7 cellular contexts compared by ENCODE assay signal in the genomic region with DNA sequence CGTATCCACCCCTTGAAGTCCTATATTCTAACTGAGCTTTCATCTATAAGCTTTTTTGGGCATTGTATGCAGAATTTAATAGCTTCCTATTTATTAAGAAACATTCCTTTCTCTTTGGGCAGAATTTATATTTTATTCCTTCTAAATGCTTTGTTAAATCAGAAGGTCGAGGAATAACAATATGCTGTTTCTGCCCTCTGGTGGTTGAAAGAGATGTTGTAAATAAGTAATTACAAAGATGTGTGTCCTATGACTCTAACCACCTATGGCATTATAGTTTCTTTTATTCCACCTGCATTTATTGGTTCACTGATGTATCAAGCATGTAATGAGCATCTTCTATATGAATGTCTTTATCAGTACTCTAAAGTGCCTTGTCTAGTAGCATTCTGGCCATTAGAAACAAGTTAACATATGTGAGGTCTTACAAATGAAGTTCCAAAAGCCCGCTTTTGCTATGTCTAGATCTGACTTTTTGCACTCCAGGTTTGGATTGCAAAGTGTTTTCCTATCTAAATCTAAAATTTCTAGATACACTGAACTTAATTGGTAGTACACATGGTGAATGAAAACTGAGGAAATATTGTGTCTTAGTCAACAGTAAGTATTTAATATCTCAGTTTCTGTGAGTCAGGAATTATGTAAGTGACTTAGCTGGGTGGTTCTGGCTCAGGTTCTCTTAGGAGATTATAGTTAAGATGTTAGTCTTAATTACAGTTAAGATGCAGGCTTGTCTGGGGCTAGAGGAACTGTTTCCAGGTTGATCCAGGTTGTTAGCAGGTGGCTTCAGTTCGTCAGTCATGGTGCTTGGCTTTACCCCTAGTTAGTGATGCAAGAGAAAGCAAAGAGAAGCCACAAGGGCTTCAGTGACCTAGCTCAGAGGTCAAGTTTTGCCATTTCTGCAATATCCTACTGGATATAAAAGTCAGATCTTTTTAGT. TPM values are rescaled to one million over a fixed set of nuclear protein-coding genes. Genes with fewer than 3 reads are reported as not detected.
DNase-seq lines count a peak whose midpoint lies in the region; TF ChIP-seq lines count a peak whose summit lies in the region.

No MANE protein-coding gene starts in this region.

- no peak overlapping the region for H3K27ac ChIP-seq in prostate gland

- no peaks in the 10 kb centered on the region for H3K36me3 ChIP-seq in prostate gland

- H3K9me3 ChIP-seq in prostate gland: no peaks in the 10 kb centered on the region

- intact Hi-C loops in prostate gland (cut with DNase I): loop anchor here (2.0 to 10.0 kb wide), 2 partner anchors 762 to 936 kb away; no protein-coding TSS in a partner anchor

- TF ChIP-seq CTCF in GM10248 (IDR thresholded peaks at IDR 0.05; ENCODE audit: control extremely low read depth, extremely low read depth, low read depth, missing control alignments) (peak; percentile 28), prostate gland (IDR thresholded peaks at IDR 0.05) (peak; percentile 30 to 77 (median 72))

- CTCF ChIA-PET in GM10248 (lab: Yijun Ruan, JAX): interaction anchor here (0.8 to 3.0 kb wide), 13 partner anchors 9 to 937 kb away, joined by 3 to 22 read pairs (median 4); no protein-coding TSS in a partner anchor

- no peaks in the 10 kb centered on the region for H3K4me1 ChIP-seq in prostate gland (replicated peaks)

- H3K27me3 ChIP-seq in prostate gland (replicated peaks; ENCODE audit: insufficient read depth): no peaks in the 10 kb centered on the region

- no peak for TF ChIP-seq POLR2A in prostate gland (IDR thresholded peaks at IDR 0.05)

- no peak overlapping the region for H3K4me3 ChIP-seq in prostate gland

- in situ Hi-C loops in SK-MEL-5 (cut with HindIII; ENCODE audit: low pct_unique_long_range_greater_than_20kb, low sequenced_read_pairs): no loop called here

- DNase-seq in GM10248 (ENCODE audit: extremely low spot score) (peak; percentile 18), HuH-7 (ENCODE audit: low spot score) (peak; percentile 13), SK-MEL-5 (ENCODE audit: low read depth, low spot score) (peak; percentile 64), fibroblast of the conjunctiva (ENCODE audit: low read depth) (peak; percentile 59), prostate gland (ENCODE audit: low spot score) (peak; percentile 29), C1 segment of cervical spinal cord (lab: John Stamatoyannopoulos, UW) (no peak)
- DNase-seq in activated CD4-positive, alpha-beta T cell treated with anti-CD3 and anti-CD28 coated beads, Interleukin-2, amount 50 U/mL, for 1 hour: no peak

- WGBS in prostate gland: 57% methylated on average over 4 of the region's 4 CpGs

- POLR2A ChIA-PET in GM10248 (lab: Yijun Ruan, JAX): no interaction called here

RNA-seq across cellular contexts. Expression of gene PLEKHA5, which starts 57.5 kb away (rescaled TPM):
- total RNA-seq in SK-MEL-5 (2014; rRNA removed; shearing (Covaris generic)): 236 TPM in 2 replicates
- 69.3 and 85.5 TPM in 2 replicates for polyA plus RNA-seq in SK-MEL-5 (2015; cell fraction: cytosol; rRNA removed)
- 175 and 181 TPM in 2 replicates for polyA plus RNA-seq in SK-MEL-5 (2015; cell fraction: nucleus; rRNA removed)
- 10 to 100 TPM; 24.4 to 41.7 TPM for total RNA-seq in prostate gland

Comparison
In these comparisons a context has a peak if more than half of its experiments do, and no peak if none do; other contexts are left out.
1. DNase-seq: peak in GM10248 (single experiment), HuH-7 (single experiment), SK-MEL-5 (single experiment), fibroblast of the conjunctiva (single experiment) and prostate gland (single experiment); none in C1 segment of cervical spinal cord (0 of 14) and activated CD4-positive, alpha-beta T cell treated with anti-CD3 and anti-CD28 coated beads, Interleukin-2, amount 50 U/mL, for 1 hour (single experiment).